ENCODE assay signal across 14 cellular contexts in genomic region chr12:53171725-53172329, GRCh38. TPM values are rescaled to one million over a fixed set of nuclear protein-coding genes. Genes with fewer than 3 reads are reported as not detected.
DNase-seq lines count a peak whose midpoint lies in the region; ATAC-seq and TF ChIP-seq lines count a peak whose summit lies in the region.
"Had no signal": no experiment of that assay in that cellular context is flagged by ENCODE, and none has a peak within 500 bp of the region (broad histone marks: within the 10 kb centered on the region; RNA-seq: fewer than 3 reads in every experiment).

No MANE protein-coding gene starts in this region.

- peak; percentile 13 for DNase-seq in DMS 273 (lab: John Stamatoyannopoulos, UW; ENCODE audit: unreplicated experiment)
- no peak for DNase-seq in DMS 273 treated with DMSO at 0.1 percent for 48 hours (lab: John Stamatoyannopoulos, UW)
- peak; percentile 81 for DNase-seq in NCI-H69 (lab: John Stamatoyannopoulos, UW)
- DNase-seq in coronary artery (ENCODE audit: low spot score) = peak; percentile 41
- DNase-seq in dedifferentiated amniotic fluid mesenchymal stem cell (ENCODE audit: extremely low spot score) = no peak
- no peak for DNase-seq in lower lobe of right lung
- DNase-seq: 8988T; activated CD4-positive, CD25-positive, alpha-beta regulatory T cell treated with anti-CD3 and anti-CD28 coated beads, Interleukin-2, amount 50 U/mL, for 72 hours; Calu3; MV-4-11; NCI-H774; tibial artery had no signal

- H3K4me3 ChIP-seq in coronary artery (no peak overlapping the region), parathyroid adenoma (ENCODE audit: low read depth, low read length) (no peak overlapping the region), lower lobe of right lung (no peak overlapping the region)
- H3K4me3 ChIP-seq: tibial artery had no signal

- H3K36me3 ChIP-seq in parathyroid adenoma (ENCODE audit: control insufficient read depth, insufficient read depth, low read length) (no peaks in the 10 kb centered on the region), lower lobe of right lung (peaks cover 18% of the 10 kb centered on the region)

- no peak overlapping the region for H3K27ac ChIP-seq in coronary artery
- H3K27ac ChIP-seq in parathyroid adenoma = peak overlapping the region; percentile 54
- no peak overlapping the region for H3K27ac ChIP-seq in lower lobe of right lung
- H3K27ac ChIP-seq: tibial artery had no signal

- H3K9me3 ChIP-seq in parathyroid adenoma (ENCODE audit: control insufficient read depth, low read length) (no peaks in the 10 kb centered on the region), lower lobe of right lung (no peaks in the 10 kb centered on the region)
- H3K9me3 ChIP-seq: tibial artery had no signal

- H3K27me3 ChIP-seq in parathyroid adenoma (ENCODE audit: control insufficient read depth, insufficient read depth, low read length) = no peaks in the 10 kb centered on the region
- no peaks in the 10 kb centered on the region for H3K27me3 ChIP-seq in lower lobe of right lung (ENCODE audit: low read depth)
- H3K27me3 ChIP-seq: tibial artery had no signal

- peak overlapping the region; percentile 82 for H2AFZ ChIP-seq in parathyroid adenoma

- TF ChIP-seq CTCF in coronary artery (IDR thresholded peaks at IDR 0.05) (no peak), parathyroid adenoma (IDR thresholded peaks at IDR 0.05) (no peak), lower lobe of right lung (IDR thresholded peaks at IDR 0.05) (no peak)

- no peak overlapping the region for H3K4me2 ChIP-seq in parathyroid adenoma (ENCODE audit: low read length)

- H3K79me2 ChIP-seq in parathyroid adenoma = no peaks in the 10 kb centered on the region

- peaks cover 34% of the 10 kb centered on the region for H3K4me1 ChIP-seq in parathyroid adenoma
- H3K4me1 ChIP-seq in lower lobe of right lung = peaks cover 5% of the 10 kb centered on the region

- no peak for ATAC-seq in HG02970 (IDR thresholded peaks at IDR 0.05; ENCODE audit: low FRiP score, unreplicated experiment)
- no peak for ATAC-seq in lower lobe of right lung

- intact Hi-C loops in lower lobe of right lung (cut with DNase I) = no loop called here

- H3K9ac ChIP-seq in parathyroid adenoma = no peak overlapping the region

RNA-seq across cellular contexts. Expression of gene ZNF740, which starts 8.7 kb away (rescaled TPM):
- 49.5 TPM for total RNA-seq in lower lobe of right lung

RNA-seq across cellular contexts. Expression of gene CSAD, which starts 8.9 kb away (rescaled TPM):
- total RNA-seq in lower lobe of right lung = 39.2 TPM

RNA-seq across cellular contexts. Expression of gene ITGB7, which starts 35.2 kb away (rescaled TPM):
- total RNA-seq in lower lobe of right lung = 9.7 TPM

Comparison
In these comparisons a context has a peak if more than half of its experiments do, and no peak if none do; other contexts are left out.
1. DNase-seq: peak in DMS 273 (single experiment), NCI-H69 (single experiment) and coronary artery (single experiment); none in DMS 273 treated with DMSO at 0.1 percent for 48 hours (single experiment), dedifferentiated amniotic fluid mesenchymal stem cell (single experiment) and lower lobe of right lung (single experiment).